In the genomic region with DNA sequence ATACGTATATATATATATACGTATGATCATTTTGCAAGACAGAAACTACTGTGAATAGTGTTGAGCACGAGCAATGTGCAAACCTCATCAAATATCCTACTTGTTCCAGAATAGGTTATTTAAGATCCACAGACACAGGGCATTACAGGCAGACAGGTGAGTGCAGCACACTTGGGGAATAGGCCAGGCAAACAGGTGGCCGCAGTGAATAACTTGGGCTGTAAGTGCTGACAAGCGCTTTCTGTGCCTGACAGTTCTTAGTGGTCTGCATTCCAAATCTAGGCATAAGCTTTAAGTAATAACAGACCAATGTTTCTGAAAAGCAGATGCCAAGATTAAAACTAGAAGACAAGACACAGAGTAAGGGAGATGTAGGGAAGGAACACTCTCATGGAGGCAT, we compare ENCODE assay signal across 22 cellular contexts.
"Had no signal": no experiment of that assay in that cellular context is flagged by ENCODE, and none has a peak within 500 bp of the region (broad histone marks: within the 10 kb centered on the region; RNA-seq: fewer than 3 reads in every experiment).

No MANE protein-coding gene starts in this region.

- ATAC-seq: gastroesophageal sphincter; left lobe of liver; mucosa of descending colon; naive thymus-derived CD8-positive, alpha-beta T cell; right cardiac atrium had no signal

- H3K27me3 ChIP-seq: esophagus squamous epithelium, gastroesophageal sphincter, neural progenitor cell, ovary, stomach, transverse colon had no signal

- H3K4me2 ChIP-seq: neural progenitor cell had no signal

- H3K36me3 ChIP-seq: esophagus squamous epithelium, gastroesophageal sphincter, neural progenitor cell, ovary, stomach, thoracic aorta, transverse colon had no signal

- DNase-seq: cortex of kidney; effector memory CD4-positive, alpha-beta T cell; esophagus squamous epithelium; foreskin fibroblast; glutamatergic neuron; islet precursor cell; mucosa of descending colon; naive thymus-derived CD8-positive, alpha-beta T cell; nucleus accumbens; ovary; right cardiac atrium; small intestine; stimulated activated CD4-positive, alpha-beta T cell treated with anti-CD3 and anti-CD28 coated beads, Interleukin-12 subunit alpha, Interleukin-12 subunit beta, amount 100 ng/mL, for 4 hours; stimulated activated naive CD4-positive, alpha-beta T cell; stomach; substantia nigra; transverse colon had no signal

- H3K9me3 ChIP-seq: esophagus squamous epithelium, gastroesophageal sphincter, mucosa of descending colon, ovary, stomach, thoracic aorta, transverse colon had no signal

- H3K4me3 ChIP-seq: esophagus squamous epithelium, gastroesophageal sphincter, mucosa of descending colon, neural progenitor cell, ovary, stomach, thoracic aorta, transverse colon had no signal

- H3K27ac ChIP-seq: epithelial cell of prostate, esophagus squamous epithelium, gastroesophageal sphincter, neural progenitor cell, ovary, stomach, transverse colon had no signal

- H2AFZ ChIP-seq: neural progenitor cell had no signal

- H3K9ac ChIP-seq: neural progenitor cell had no signal
